8 cellular contexts compared by ENCODE assay signal in genomic region chr16:30335028-30335597, GRCh38. TPM values are rescaled to one million over a fixed set of nuclear protein-coding genes. Genes with fewer than 3 reads are reported as not detected.
DNase-seq lines count a peak whose midpoint lies in the region; ATAC-seq and TF ChIP-seq lines count a peak whose summit lies in the region.
"Not testable (repeated sequence)": the region's sequence is repeated elsewhere in the genome, so short reads cannot be mapped to it uniquely, and the experiment has no call there.

No MANE protein-coding gene starts in this region.

- peaks cover 31% of the 10 kb centered on the region for H3K4me1 Mint-ChIP-seq in CD8-positive, alpha-beta T cell (ENCODE audit: low read depth)

- ATAC-seq in CD8-positive, alpha-beta T cell, result peak; percentile 74
- peak; percentile 61 for ATAC-seq in GM21360 (IDR thresholded peaks at IDR 0.05; ENCODE audit: unreplicated experiment)

- H3K27me3 ChIP-seq in CD8-positive, alpha-beta T cell (ENCODE audit: insufficient read depth, low read length), result not testable (repeated sequence)

- CTCF ChIA-PET in CD8-positive, alpha-beta T cell (lab: Charles Lee), result not testable (repeated sequence)

- peak; percentile 60 to 90 (median 78) for DNase-seq in CD8-positive, alpha-beta T cell
- DNase-seq in HS-5 (ENCODE audit: low read depth) (peak; percentile 20), NOMO-1 (lab: John Stamatoyannopoulos, UW; ENCODE audit: unreplicated experiment in 2 of 2) (peak; percentile 66 to 84), medulla oblongata (ENCODE audit: extremely low spot score) (peak; percentile 84)
- peak; percentile 44 to 78 (median 74) for DNase-seq in activated CD8-positive, alpha-beta memory T cell treated with anti-CD3 and anti-CD28 coated beads for 48 hours (ENCODE audit: low read depth in 2 of 3, low spot score in 2 of 3)
- peak; percentile 72 for DNase-seq in effector CD8-positive, alpha-beta T cell (lab: John Stamatoyannopoulos, UW)
- DNase-seq in stimulated activated CD4-positive, alpha-beta T cell treated with anti-CD3 and anti-CD28 coated beads, TNF-alpha, amount 100 ng/mL, for 48 hours (ENCODE audit: low read depth in 3 of 3), result peak; percentile 68 to 76 (median 75)

- H3K4me3 Mint-ChIP-seq in CD8-positive, alpha-beta T cell, result peak overlapping the region; percentile 86

- not testable (repeated sequence) for H3K9me3 ChIP-seq in CD8-positive, alpha-beta T cell (ENCODE audit: low read length)

- POLR2A ChIA-PET in CD8-positive, alpha-beta T cell (lab: Charles Lee), result interaction anchor here (0.7 to 1.5 kb wide), 11 partner anchors 9 to 324 kb away, joined by 3 to 8 read pairs (median 4); partner anchors contain the start of genes CD2BP2, SEPTIN1 and ZNF771

- intact Hi-C loops in CD8-positive, alpha-beta T cell (cut with DNase I, micrococcal nuclease), result loop anchor here (1.0 to 2.0 kb wide), 4 partner anchors 20 to 74 kb away; partner anchors contain the start of genes TBC1D10B (in 2 of the 2) and CD2BP2 (in 1 of the 2)

- not testable (repeated sequence) for H3K36me3 ChIP-seq in CD8-positive, alpha-beta T cell (ENCODE audit: insufficient read depth, low read length)

- TF ChIP-seq CTCF in CD8-positive, alpha-beta T cell (IDR thresholded peaks at IDR 0.05), result not testable (repeated sequence)

- not testable (repeated sequence) for H3K36me3 Mint-ChIP-seq in CD8-positive, alpha-beta T cell

- H3K27ac ChIP-seq in CD8-positive, alpha-beta T cell (ENCODE audit: low read depth, low read length), result peak overlapping the region; percentile 50

- not testable (repeated sequence) for H3K27me3 Mint-ChIP-seq in CD8-positive, alpha-beta T cell (ENCODE audit: low read depth)

- peak overlapping the region; percentile 86 for H3K27ac Mint-ChIP-seq in CD8-positive, alpha-beta T cell

- not testable (repeated sequence) for H3K4me1 ChIP-seq in CD8-positive, alpha-beta T cell (ENCODE audit: insufficient read depth, low read length)

- H3K9me3 Mint-ChIP-seq in CD8-positive, alpha-beta T cell, result not testable (repeated sequence)

- peak overlapping the region; percentile 43 for H3K4me3 ChIP-seq in CD8-positive, alpha-beta T cell (ENCODE audit: low read depth, low read length)

RNA-seq across cellular contexts. Expression of gene CD2BP2, which starts 20.0 kb away (rescaled TPM):
- 10 to 100 TPM; 35.4 to 35.9 TPM for total RNA-seq in CD8-positive, alpha-beta T cell

RNA-seq across cellular contexts. Expression of gene TBC1D10B, which starts 35.2 kb away (rescaled TPM):
- 10 to 100 TPM; 12.3 to 13.8 TPM for total RNA-seq in CD8-positive, alpha-beta T cell

RNA-seq across cellular contexts. Expression of gene MYL11, which starts 39.5 kb away (rescaled TPM):
- 1 to 10 TPM; 3.0 to 3.1 TPM for total RNA-seq in CD8-positive, alpha-beta T cell

RNA-seq across cellular contexts. Expression of gene SEPTIN1, which starts 47.2 kb away (rescaled TPM):
- total RNA-seq in CD8-positive, alpha-beta T cell, result 100 to 1,000 TPM; 147 to 150 TPM

Comparison
In these comparisons a context has a peak if more than half of its experiments do, and no peak if none do; other contexts are left out.
1. Peak in every context shown above with its lines: DNase-seq, ATAC-seq, H3K4me3 ChIP-seq and H3K27ac ChIP-seq.
2. DNase-seq: peak in every context shown above with its lines; median percentile 84 in medulla oblongata; 78 in CD8-positive, alpha-beta T cell; 75 in NOMO-1; 75 in stimulated activated CD4-positive, alpha-beta T cell treated with anti-CD3 and anti-CD28 coated beads, TNF-alpha, amount 100 ng/mL, for 48 hours; 74 in activated CD8-positive, alpha-beta memory T cell treated with anti-CD3 and anti-CD28 coated beads for 48 hours; 72 in effector CD8-positive, alpha-beta T cell; 20 in HS-5.